8 cellular contexts compared by ENCODE assay signal in the genomic region with DNA sequence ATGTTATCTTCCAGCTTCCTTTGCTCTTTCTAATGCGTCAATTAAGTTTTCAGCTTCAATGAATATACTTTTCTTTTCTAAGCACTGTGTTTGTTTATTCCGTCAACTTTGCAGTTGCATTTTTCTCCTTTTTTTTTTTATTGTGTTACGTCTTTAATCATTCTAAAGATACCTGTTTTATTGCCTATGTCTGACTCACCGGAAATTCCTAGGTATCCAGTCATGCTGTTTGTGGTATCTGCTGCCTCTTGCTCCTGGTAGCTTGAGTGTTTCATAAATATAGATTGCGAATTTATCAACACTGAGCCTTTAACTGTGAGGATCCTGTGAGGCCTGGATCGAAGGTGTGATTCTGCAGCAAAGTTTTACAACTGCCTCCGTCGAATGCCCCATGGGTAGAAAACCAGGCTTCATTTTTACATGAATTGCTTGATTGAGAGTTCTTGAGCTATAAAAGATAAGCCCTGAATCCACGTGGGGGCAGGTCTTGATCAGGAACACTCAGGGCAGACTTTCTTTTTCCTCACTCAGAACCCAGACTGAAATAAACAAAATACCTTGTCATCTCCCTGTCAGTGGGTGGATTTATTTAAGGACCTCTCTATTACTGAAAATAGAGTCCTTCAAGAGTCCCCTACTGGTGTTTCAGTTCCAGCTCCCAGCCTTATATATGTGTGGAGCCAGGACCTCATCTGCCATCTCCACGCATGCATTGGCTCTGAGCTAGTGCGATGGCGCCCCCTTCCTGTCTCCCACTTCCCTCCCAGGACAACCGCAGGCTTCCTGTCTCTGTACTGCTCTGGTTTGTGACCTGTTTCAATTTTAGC.
DNase-seq lines count a peak whose midpoint lies in the region; ATAC-seq and TF ChIP-seq lines count a peak whose summit lies in the region.

No MANE protein-coding gene starts in this region.

- peaks cover 3% of the 10 kb centered on the region for H3K9me3 Mint-ChIP-seq in progenitor cell of endocrine pancreas (ENCODE audit: low read depth)

- peak; percentile 7 for DNase-seq in activated gamma-delta T cell treated with Interleukin-2 at 50 U/mL for 16 hours
- no peak for DNase-seq in activated gamma-delta T cell (lab: John Stamatoyannopoulos, UW)
- DNase-seq in HK-2 (ENCODE audit: unreplicated experiment) = peak; percentile 77
- peak; percentile 87 to 96 for DNase-seq in SJSA1 (ENCODE audit: low read depth in 1 of 2, low spot score in 2 of 2)
- no peak for DNase-seq in progenitor cell of endocrine pancreas (ENCODE audit: low spot score, unreplicated experiment)
- DNase-seq in SK-N-DZ (ENCODE audit: low spot score) = no peak

- peaks cover 25% of the 10 kb centered on the region for H3K4me1 Mint-ChIP-seq in progenitor cell of endocrine pancreas (ENCODE audit: low read depth)

- TF ChIP-seq CTCF in progenitor cell of endocrine pancreas (IDR thresholded peaks at IDR 0.05; ENCODE audit: unreplicated experiment) = peak; percentile 49

- H3K27me3 ChIP-seq in SJSA1 (replicated peaks) (no peaks in the 10 kb centered on the region), esophagus (ENCODE audit: control insufficient read depth in 1 of 2, insufficient read depth in 2 of 2, low read length in 2 of 2) (no peaks in the 10 kb centered on the region)

- H3K4me3 Mint-ChIP-seq in progenitor cell of endocrine pancreas (ENCODE audit: low read depth) = no peak overlapping the region

- H3K9me3 ChIP-seq in SJSA1 (replicated peaks) (no peaks in the 10 kb centered on the region), esophagus (ENCODE audit: control insufficient read depth in 2 of 2, insufficient read depth in 1 of 2, low read depth in 1 of 2, low read length in 1 of 2) (no peaks in the 10 kb centered on the region)

- H3K27ac Mint-ChIP-seq in progenitor cell of endocrine pancreas = peak overlapping the region; percentile 63

- ATAC-seq in HG03565 (IDR thresholded peaks at IDR 0.05; ENCODE audit: unreplicated experiment) = no peak

- H3K4me3 ChIP-seq in SJSA1 = no peak overlapping the region
- no peak overlapping the region for H3K4me3 ChIP-seq in esophagus (ENCODE audit: low read depth in 1 of 2, low read length in 2 of 2)

- H3K27ac ChIP-seq in SJSA1 (peak overlapping the region; percentile 97), esophagus (ENCODE audit: low read depth in 2 of 2, low read length in 1 of 2) (peak overlapping the region; percentile 66 to 76)

- peaks cover 3% of the 10 kb centered on the region for H3K36me3 Mint-ChIP-seq in progenitor cell of endocrine pancreas (ENCODE audit: insufficient read depth)

- no peaks in the 10 kb centered on the region for H3K27me3 Mint-ChIP-seq in progenitor cell of endocrine pancreas

- 48 to 52% methylated on average over 13 of the region's 13 CpGs for WGBS in esophagus, 2 donors

- peaks cover 24% of the 10 kb centered on the region for H3K4me1 ChIP-seq in SJSA1 (replicated peaks)
- peaks cover 0 to 2% of the 10 kb centered on the region in 2 donors for H3K4me1 ChIP-seq in esophagus (ENCODE audit: control insufficient read depth in 2 of 2, insufficient read depth in 2 of 2, low read length in 1 of 2)

- H3K36me3 ChIP-seq in SJSA1 = no peaks in the 10 kb centered on the region
- no peaks in the 10 kb centered on the region for H3K36me3 ChIP-seq in esophagus (ENCODE audit: control insufficient read depth in 2 of 2, insufficient read depth in 2 of 2, low read length in 1 of 2)

Comparison
In these comparisons a context has a peak if more than half of its experiments do, and no peak if none do; other contexts are left out.
1. DNase-seq: peak in activated gamma-delta T cell treated with Interleukin-2 at 50 U/mL for 16 hours (single experiment), HK-2 (single experiment) and SJSA1 (2 of 2); none in activated gamma-delta T cell (single experiment), progenitor cell of endocrine pancreas (single experiment) and SK-N-DZ (single experiment).